ENCODE assay signal across 8 cellular contexts in genomic region chr2:225041871-225042799, GRCh38. TPM values are rescaled to one million over a fixed set of nuclear protein-coding genes. Genes with fewer than 3 reads are reported as not detected.
A peak's percentile ranks its signal among the peaks of the same experiment; 100 is the strongest.
DNase-seq lines count a peak whose midpoint lies in the region; ATAC-seq and TF ChIP-seq lines count a peak whose summit lies in the region.

TSS of gene DOCK10 (minus strand) at chr2:225042468. CDS start at chr2:225042374, 94 bp downstream.

- TF ChIP-seq POLR2A in gastrocnemius medialis (IDR thresholded peaks at IDR 0.05), result no peak

- no CpG with 5 or more reads among the region's 112 CpGs for WGBS in iPS DF 6.9 (ENCODE audit: insufficient coverage, insufficient read length)

- peak within 1 kb of the TSS in 1 of 2 donors; percentile 43 for H3K27ac ChIP-seq in ascending aorta
- no peak within 1 kb of the TSS for H3K27ac ChIP-seq in iPS DF 6.9 (ENCODE audit: low read length)
- H3K27ac ChIP-seq in gastrocnemius medialis, result no peak within 1 kb of the TSS

- intact Hi-C loops in ascending aorta (cut with DNase I) (no loop called here), gastrocnemius medialis (cut with DNase I; ENCODE audit: low total_unique reads) (no loop called here)

- no peaks in the 10 kb centered on the region for H3K27me3 ChIP-seq in ascending aorta
- H3K27me3 ChIP-seq in iPS DF 6.9 (ENCODE audit: control insufficient read depth, insufficient read depth, low read length), result peaks cover 35% of the 10 kb centered on the region
- H3K27me3 ChIP-seq in gastrocnemius medialis, result peaks cover 0 to 5% (median 0%) of the 10 kb centered on the region in 3 donors

- peak; percentile 48 to 49 for DNase-seq in AML-193 (lab: John Stamatoyannopoulos, UW)
- DNase-seq in T-helper 1 cell, result peak; percentile 17 to 70 (median 36)
- DNase-seq in ascending aorta (ENCODE audit: low spot score in 2 of 2), result no peak
- no peak for DNase-seq in iPS DF 6.9 (ENCODE audit: low read depth, low spot score)
- DNase-seq in gastrocnemius medialis, result no peak
- DNase-seq in HPDE6-E6E7 (ENCODE audit: extremely low spot score), result no peak

- no peaks in the 10 kb centered on the region for H3K9me3 ChIP-seq in ascending aorta
- no peaks in the 10 kb centered on the region for H3K9me3 ChIP-seq in iPS DF 6.9 (ENCODE audit: control insufficient read depth, insufficient read depth, low read length)
- H3K9me3 ChIP-seq in gastrocnemius medialis, result no peaks in the 10 kb centered on the region

- H3K4me1 ChIP-seq in ascending aorta (peaks cover 0 to 3% of the 10 kb centered on the region in 2 donors), iPS DF 6.9 (ENCODE audit: control insufficient read depth, insufficient read depth, low read length) (no peaks in the 10 kb centered on the region), gastrocnemius medialis (peaks cover 6 to 13% of the 10 kb centered on the region in 2 donors)

- in situ Hi-C loops in gastrocnemius medialis (cut with MboI; ENCODE audit: low sequenced_read_pairs in 4 of 4), result no loop called here

- H3K36me3 ChIP-seq in ascending aorta (no peaks in the 10 kb centered on the region), iPS DF 6.9 (ENCODE audit: control insufficient read depth, insufficient read depth, low read length) (no peaks in the 10 kb centered on the region), gastrocnemius medialis (no peaks in the 10 kb centered on the region)

- H3K4me3 ChIP-seq in ascending aorta (peak within 1 kb of the TSS; percentile 76 to 96), iPS DF 6.9 (ENCODE audit: low read length) (peak within 1 kb of the TSS; percentile 31; the same call in 1 of the 2 replicates), gastrocnemius medialis (peak within 1 kb of the TSS; percentile 44 to 59 (median 57))

- TF ChIP-seq CTCF in ascending aorta (IDR thresholded peaks at IDR 0.05) (no peak), gastrocnemius medialis (IDR thresholded peaks at IDR 0.05 in 4 of 5, conservative IDR thresholded peaks at IDR 0.05 in 1 of 5) (no peak)

- ATAC-seq in GM19025 (IDR thresholded peaks at IDR 0.05; ENCODE audit: low read depth, unreplicated experiment), result peak; percentile 19
- ATAC-seq in HG03280 (IDR thresholded peaks at IDR 0.05; ENCODE audit: unreplicated experiment), result peak; percentile 30
- peak; percentile 27 to 38 for ATAC-seq in gastrocnemius medialis

RNA-seq across cellular contexts. Expression of gene DOCK10, which starts in this region (rescaled TPM):
- total RNA-seq in ascending aorta (30.9 TPM), gastrocnemius medialis (1 to 10 TPM in 3 of 4 donors, under 1 TPM in 1; 0.97 to 1.9 (median 1.4) TPM)

Comparison
In these comparisons a context has a peak if more than half of its experiments do, and no peak if none do; other contexts are left out.
1. RNA of gene DOCK10 (total RNA-seq): 30.9 TPM in ascending aorta (single experiment); 0.97 to 1.9 TPM in gastrocnemius medialis; every median in the first group is over 10 times any median in the second.
2. DNase-seq: peak in AML-193 (2 of 2) and T-helper 1 cell (5 of 5); none in ascending aorta (0 of 2), iPS DF 6.9 (single experiment), gastrocnemius medialis (0 of 2) and HPDE6-E6E7 (single experiment).
3. H3K4me3 ChIP-seq: peak in every context shown above with its lines; median percentile 86 in ascending aorta; 57 in gastrocnemius medialis; 31 in iPS DF 6.9.
4. Peak in every context shown above with its lines, with median percentiles within 50 percentile points of each other: ATAC-seq.